Comparison of ENCODE assay signal across 1 cellular context in genomic region chr19:1074512-1075283, GRCh38.
TF ChIP-seq lines count a peak whose summit lies in the region.

No MANE protein-coding gene starts in this region.

TF ChIP-seq in WTC11, 78 proteins besides CTCF, POLR2A, EP300 and RAD21 (continued from another document):
- TF ChIP-seq STAT6 (CRISPR knock-in tag; conservative IDR thresholded peaks at IDR 0.05; ENCODE audit: low read depth) (no peak), FOXP1 (CRISPR knock-in tag; IDR thresholded peaks at IDR 0.05; ENCODE audit: borderline replicate concordance) (no peak), FOXJ3 (CRISPR knock-in tag; IDR thresholded peaks at IDR 0.05; ENCODE audit: borderline replicate concordance) (no peak), ZNF138 (CRISPR knock-in tag; conservative IDR thresholded peaks at IDR 0.05) (no peak), ZNF219 (CRISPR knock-in tag; IDR thresholded peaks at IDR 0.05; ENCODE audit: borderline replicate concordance) (no peak), ZNF396 (CRISPR knock-in tag; IDR thresholded peaks at IDR 0.05; ENCODE audit: borderline replicate concordance) (no peak), MLX (CRISPR knock-in tag; IDR thresholded peaks at IDR 0.05) (no peak), EMX1 (CRISPR knock-in tag; IDR thresholded peaks at IDR 0.05) (no peak), IRF2 (CRISPR knock-in tag; IDR thresholded peaks at IDR 0.05; ENCODE audit: borderline replicate concordance, low read depth) (no peak), ESRRA (CRISPR knock-in tag; IDR thresholded peaks at IDR 0.05; ENCODE audit: borderline replicate concordance) (no peak), JAZF1 (CRISPR knock-in tag; IDR thresholded peaks at IDR 0.05) (no peak)
- TF ChIP-seq, protein P1, sequence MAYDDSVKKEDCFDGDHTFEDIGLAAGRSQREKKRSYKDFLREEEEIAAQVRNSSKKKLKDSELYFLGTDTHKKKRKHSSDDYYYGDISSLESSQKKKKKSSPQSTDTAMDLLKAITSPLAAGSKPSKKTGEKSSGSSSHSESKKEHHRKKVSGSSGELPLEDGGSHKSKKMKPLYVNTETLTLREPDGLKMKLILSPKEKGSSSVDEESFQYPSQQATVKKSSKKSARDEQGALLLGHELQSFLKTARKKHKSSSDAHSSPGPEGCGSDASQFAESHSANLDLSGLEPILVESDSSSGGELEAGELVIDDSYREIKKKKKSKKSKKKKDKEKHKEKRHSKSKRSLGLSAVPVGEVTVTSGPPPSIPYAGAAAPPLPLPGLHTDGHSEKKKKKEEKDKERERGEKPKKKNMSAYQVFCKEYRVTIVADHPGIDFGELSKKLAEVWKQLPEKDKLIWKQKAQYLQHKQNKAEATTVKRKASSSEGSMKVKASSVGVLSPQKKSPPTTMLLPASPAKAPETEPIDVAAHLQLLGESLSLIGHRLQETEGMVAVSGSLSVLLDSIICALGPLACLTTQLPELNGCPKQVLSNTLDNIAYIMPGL (CRISPR knock-in tag; IDR thresholded peaks at IDR 0.05) = no peak
- TF ChIP-seq, protein P2, sequence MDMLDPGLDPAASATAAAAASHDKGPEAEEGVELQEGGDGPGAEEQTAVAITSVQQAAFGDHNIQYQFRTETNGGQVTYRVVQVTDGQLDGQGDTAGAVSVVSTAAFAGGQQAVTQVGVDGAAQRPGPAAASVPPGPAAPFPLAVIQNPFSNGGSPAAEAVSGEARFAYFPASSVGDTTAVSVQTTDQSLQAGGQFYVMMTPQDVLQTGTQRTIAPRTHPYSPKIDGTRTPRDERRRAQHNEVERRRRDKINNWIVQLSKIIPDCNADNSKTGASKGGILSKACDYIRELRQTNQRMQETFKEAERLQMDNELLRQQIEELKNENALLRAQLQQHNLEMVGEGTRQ (CRISPR knock-in tag; IDR thresholded peaks at IDR 0.05) = no peak
